Comparison of ENCODE assay signal across 2 cellular contexts in genomic region chr1:9016455-9016854, GRCh38.
TF ChIP-seq lines count a peak whose summit lies in the region.

No MANE protein-coding gene starts in this region.

TF ChIP-seq in HEK293, 187 proteins besides CTCF, POLR2A, EP300 and RAD21:
- TF ChIP-seq ZNF621 (tag by site-specific recombination; IDR thresholded peaks at IDR 0.05) (no peak), ZNF366 (tag by site-specific recombination; conservative IDR thresholded peaks at IDR 0.05) (peak; percentile 72)

TF ChIP-seq in K562, 482 proteins besides CTCF, POLR2A, EP300 and RAD21:
- TF ChIP-seq ZNF263 (CRISPR knock-in tag; IDR thresholded peaks at IDR 0.05; ENCODE audit: borderline replicate concordance): no peak
- TF ChIP-seq MLLT1 (IDR thresholded peaks at IDR 0.05): no peak
- peak; percentile 88 for TF ChIP-seq ZNF512 (tag; IDR thresholded peaks at IDR 0.05)
TF ChIP-seq in K562: peak in this region for 1.
